1 cellular context compared by ENCODE assay signal in the genomic region with DNA sequence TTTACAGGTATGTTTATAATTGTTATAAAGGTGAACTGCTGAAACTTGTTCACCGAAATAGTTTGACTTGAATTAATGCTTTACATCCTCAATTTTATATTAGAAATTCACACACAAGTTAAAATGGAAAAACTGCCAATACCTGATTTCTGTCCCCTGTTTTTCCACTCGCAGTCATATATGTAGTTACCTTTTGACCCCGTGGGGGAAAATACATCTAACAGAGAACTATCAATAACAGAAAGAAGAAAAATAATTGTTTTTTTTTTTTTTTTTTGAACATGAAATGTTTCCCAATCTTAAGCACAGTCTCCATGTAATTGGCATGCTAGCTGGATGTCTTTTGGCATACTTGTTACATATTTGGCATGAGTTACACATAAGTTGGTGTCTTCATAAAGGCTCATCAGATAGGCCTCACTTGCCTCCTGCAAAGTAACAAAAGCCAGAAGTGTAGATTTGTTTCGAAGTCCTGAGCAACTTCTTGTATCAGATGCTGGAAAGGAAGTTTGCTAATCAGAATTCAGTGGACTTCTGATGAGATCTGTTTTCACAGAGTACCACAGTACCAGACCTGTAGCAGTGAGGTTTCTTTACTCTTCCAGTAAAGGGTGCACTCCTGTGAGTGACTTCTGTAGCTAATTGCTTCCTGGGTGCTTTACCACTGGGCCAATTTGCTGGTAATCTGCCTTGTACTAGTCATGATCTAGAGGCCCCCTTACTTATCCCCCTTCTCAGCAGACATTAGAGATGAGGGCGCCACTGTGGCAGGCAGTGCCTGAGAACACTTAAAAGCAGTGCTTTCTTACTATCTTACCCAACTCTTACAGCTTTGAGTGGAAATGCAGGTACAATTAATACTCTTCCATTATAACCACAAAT.
TF ChIP-seq lines count a peak whose summit lies in the region.

No MANE protein-coding gene starts in this region.

TF ChIP-seq in GM12878, 131 proteins besides CTCF, POLR2A, EP300 and RAD21:
- peak; percentile 52 for TF ChIP-seq JUNB (IDR thresholded peaks at IDR 0.05)
- no peak for TF ChIP-seq MEF2A (IDR thresholded peaks at IDR 0.05; ENCODE audit: insufficient read depth, low read depth, low read length)
- TF ChIP-seq BCL11A (IDR thresholded peaks at IDR 0.05; ENCODE audit: low read depth, low read length), result 0 out of 2 replicates have a peak, but pooled peaks have one; percentile 35
- 0 out of 2 replicates have a peak, but pooled peaks have one; percentile 13 for TF ChIP-seq ZBTB33 (IDR thresholded peaks at IDR 0.05)
- TF ChIP-seq MTA3 (IDR thresholded peaks at IDR 0.05; ENCODE audit: borderline replicate concordance, low read length), result no peak
- no peak for TF ChIP-seq WRNIP1 (IDR thresholded peaks at IDR 0.05; ENCODE audit: borderline replicate concordance, low read depth, low read length)
- peak; percentile 80 for TF ChIP-seq NR2F1 (conservative IDR thresholded peaks at IDR 0.05)
- TF ChIP-seq MTA2 (IDR thresholded peaks at IDR 0.05; ENCODE audit: low read depth), result peak; percentile 71
- TF ChIP-seq POLR2AphosphoS2 (IDR thresholded peaks at IDR 0.05; ENCODE audit: low read depth, low read length), result no peak
- no peak for TF ChIP-seq IKZF1 (conservative IDR thresholded peaks at IDR 0.05)
- TF ChIP-seq PKNOX1 (IDR thresholded peaks at IDR 0.05), result peak; percentile 37; the same call in 1 of the 2 replicates
